3 cellular contexts compared by ENCODE assay signal in the genomic region with DNA sequence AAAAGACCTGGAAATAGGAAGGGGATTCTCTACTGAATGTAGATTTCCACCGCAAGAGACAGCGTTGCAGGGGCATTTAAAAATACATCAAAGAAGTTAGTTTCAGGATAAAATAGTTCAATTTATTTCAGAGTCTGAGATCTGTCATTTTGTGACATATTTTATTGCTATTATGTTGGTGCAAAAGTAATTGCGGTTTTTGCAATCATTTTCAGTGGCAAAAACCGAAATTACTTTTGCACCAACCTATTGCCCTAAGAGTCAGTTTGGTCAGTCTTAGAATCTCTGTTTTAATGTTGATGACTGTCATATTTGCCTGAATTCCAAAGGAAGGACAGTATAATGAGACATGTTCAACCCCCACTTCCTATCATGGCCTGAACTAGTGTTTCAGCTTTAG.
TF ChIP-seq lines count a peak whose summit lies in the region.

No MANE protein-coding gene starts in this region.

TF ChIP-seq in HepG2, 621 proteins besides CTCF, POLR2A, EP300 and RAD21:
- TF ChIP-seq SMAD9 (CRISPR knock-in tag; IDR thresholded peaks at IDR 0.05) (no peak), NBN (conservative IDR thresholded peaks at IDR 0.05) (no peak), GFI1 (CRISPR knock-in tag; IDR thresholded peaks at IDR 0.05; ENCODE audit: borderline replicate concordance) (no peak), AGO2 (optimal IDR thresholded peaks at IDR 0.05; ENCODE audit: low read depth, low read length) (no peak)
- TF ChIP-seq, protein P1, sequence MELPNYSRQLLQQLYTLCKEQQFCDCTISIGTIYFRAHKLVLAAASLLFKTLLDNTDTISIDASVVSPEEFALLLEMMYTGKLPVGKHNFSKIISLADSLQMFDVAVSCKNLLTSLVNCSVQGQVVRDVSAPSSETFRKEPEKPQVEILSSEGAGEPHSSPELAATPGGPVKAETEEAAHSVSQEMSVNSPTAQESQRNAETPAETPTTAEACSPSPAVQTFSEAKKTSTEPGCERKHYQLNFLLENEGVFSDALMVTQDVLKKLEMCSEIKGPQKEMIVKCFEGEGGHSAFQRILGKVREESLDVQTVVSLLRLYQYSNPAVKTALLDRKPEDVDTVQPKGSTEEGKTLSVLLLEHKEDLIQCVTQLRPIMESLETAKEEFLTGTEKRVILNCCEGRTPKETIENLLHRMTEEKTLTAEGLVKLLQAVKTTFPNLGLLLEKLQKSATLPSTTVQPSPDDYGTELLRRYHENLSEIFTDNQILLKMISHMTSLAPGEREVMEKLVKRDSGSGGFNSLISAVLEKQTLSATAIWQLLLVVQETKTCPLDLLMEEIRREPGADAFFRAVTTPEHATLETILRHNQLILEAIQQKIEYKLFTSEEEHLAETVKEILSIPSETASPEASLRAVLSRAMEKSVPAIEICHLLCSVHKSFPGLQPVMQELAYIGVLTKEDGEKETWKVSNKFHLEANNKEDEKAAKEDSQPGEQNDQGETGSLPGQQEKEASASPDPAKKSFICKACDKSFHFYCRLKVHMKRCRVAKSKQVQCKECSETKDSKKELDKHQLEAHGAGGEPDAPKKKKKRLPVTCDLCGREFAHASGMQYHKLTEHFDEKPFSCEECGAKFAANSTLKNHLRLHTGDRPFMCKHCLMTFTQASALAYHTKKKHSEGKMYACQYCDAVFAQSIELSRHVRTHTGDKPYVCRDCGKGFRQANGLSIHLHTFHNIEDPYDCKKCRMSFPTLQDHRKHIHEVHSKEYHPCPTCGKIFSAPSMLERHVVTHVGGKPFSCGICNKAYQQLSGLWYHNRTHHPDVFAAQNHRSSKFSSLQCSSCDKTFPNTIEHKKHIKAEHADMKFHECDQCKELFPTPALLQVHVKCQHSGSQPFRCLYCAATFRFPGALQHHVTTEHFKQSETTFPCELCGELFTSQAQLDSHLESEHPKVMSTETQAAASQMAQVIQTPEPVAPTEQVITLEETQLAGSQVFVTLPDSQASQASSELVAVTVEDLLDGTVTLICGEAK (IDR thresholded peaks at IDR 0.05) = peak; percentile 82
- TF ChIP-seq, protein P1 (CRISPR knock-in tag; IDR thresholded peaks at IDR 0.05) = no peak
- TF ChIP-seq, protein P2, sequence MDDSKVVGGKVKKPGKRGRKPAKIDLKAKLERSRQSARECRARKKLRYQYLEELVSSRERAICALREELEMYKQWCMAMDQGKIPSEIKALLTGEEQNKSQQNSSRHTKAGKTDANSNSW (CRISPR knock-in tag; IDR thresholded peaks at IDR 0.05; ENCODE audit: borderline replicate concordance) = no peak

TF ChIP-seq in GM12878, 131 proteins besides CTCF, POLR2A, EP300 and RAD21:
- TF ChIP-seq, protein P1 (IDR thresholded peaks at IDR 0.05; ENCODE audit: borderline replicate concordance) = peak; percentile 43; the same call in 1 of the 2 replicates
- no peak for TF ChIP-seq EZH2 (IDR thresholded peaks at IDR 0.05; ENCODE audit: borderline replicate concordance, control insufficient read depth, low read depth, low read length)

TF ChIP-seq in SK-N-SH, 30 proteins besides CTCF, POLR2A, EP300 and RAD21:
- TF ChIP-seq TEAD4 (IDR thresholded peaks at IDR 0.05; ENCODE audit: borderline replicate concordance, insufficient read depth) (no peak), TCF12 (IDR thresholded peaks at IDR 0.05) (no peak), FOSL2 (IDR thresholded peaks at IDR 0.05; ENCODE audit: borderline replicate concordance, low read depth) (no peak), EZH2phosphoT487 (IDR thresholded peaks at IDR 0.05; ENCODE audit: borderline replicate concordance, low read depth) (no peak), GABPA (IDR thresholded peaks at IDR 0.05; ENCODE audit: low read depth) (no peak)
- TF ChIP-seq, protein P3, sequence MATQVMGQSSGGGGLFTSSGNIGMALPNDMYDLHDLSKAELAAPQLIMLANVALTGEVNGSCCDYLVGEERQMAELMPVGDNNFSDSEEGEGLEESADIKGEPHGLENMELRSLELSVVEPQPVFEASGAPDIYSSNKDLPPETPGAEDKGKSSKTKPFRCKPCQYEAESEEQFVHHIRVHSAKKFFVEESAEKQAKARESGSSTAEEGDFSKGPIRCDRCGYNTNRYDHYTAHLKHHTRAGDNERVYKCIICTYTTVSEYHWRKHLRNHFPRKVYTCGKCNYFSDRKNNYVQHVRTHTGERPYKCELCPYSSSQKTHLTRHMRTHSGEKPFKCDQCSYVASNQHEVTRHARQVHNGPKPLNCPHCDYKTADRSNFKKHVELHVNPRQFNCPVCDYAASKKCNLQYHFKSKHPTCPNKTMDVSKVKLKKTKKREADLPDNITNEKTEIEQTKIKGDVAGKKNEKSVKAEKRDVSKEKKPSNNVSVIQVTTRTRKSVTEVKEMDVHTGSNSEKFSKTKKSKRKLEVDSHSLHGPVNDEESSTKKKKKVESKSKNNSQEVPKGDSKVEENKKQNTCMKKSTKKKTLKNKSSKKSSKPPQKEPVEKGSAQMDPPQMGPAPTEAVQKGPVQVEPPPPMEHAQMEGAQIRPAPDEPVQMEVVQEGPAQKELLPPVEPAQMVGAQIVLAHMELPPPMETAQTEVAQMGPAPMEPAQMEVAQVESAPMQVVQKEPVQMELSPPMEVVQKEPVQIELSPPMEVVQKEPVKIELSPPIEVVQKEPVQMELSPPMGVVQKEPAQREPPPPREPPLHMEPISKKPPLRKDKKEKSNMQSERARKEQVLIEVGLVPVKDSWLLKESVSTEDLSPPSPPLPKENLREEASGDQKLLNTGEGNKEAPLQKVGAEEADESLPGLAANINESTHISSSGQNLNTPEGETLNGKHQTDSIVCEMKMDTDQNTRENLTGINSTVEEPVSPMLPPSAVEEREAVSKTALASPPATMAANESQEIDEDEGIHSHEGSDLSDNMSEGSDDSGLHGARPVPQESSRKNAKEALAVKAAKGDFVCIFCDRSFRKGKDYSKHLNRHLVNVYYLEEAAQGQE (IDR thresholded peaks at IDR 0.05; ENCODE audit: low read depth, low read length) = no peak
TF ChIP-seq in SK-N-SH: peak in this region for 0.
